ENCODE assay signal across 24 cellular contexts in genomic region chr10:23371073-23371472, GRCh38.
"Had no signal": no experiment of that assay in that cellular context is flagged by ENCODE, and none has a peak within 500 bp of the region (broad histone marks: within the 10 kb centered on the region; RNA-seq: fewer than 3 reads in every experiment).

No MANE protein-coding gene starts in this region.

- H3K9me3 ChIP-seq: adrenal gland, Peyer's patch, SJCRH30, SK-N-SH had no signal

- H3K27ac Mint-ChIP-seq: activated T-helper 2 cell treated with anti-CD3 and anti-CD28 coated beads, Interferon-gamma antibody, Interleukin-2, Interleukin-4, amounts not matched to agents 10 μg/mL and 5 μg/mL and 100 μg/mL, durations not matched to agents 14 hours and 24 hours and 36 hours had no signal

- H3K9me3 Mint-ChIP-seq: activated T-helper 2 cell treated with anti-CD3 and anti-CD28 coated beads, Interferon-gamma antibody, Interleukin-2, Interleukin-4, amounts not matched to agents 10 μg/mL and 5 μg/mL and 100 μg/mL, durations not matched to agents 14 hours and 24 hours and 36 hours had no signal

- H3K4me3 Mint-ChIP-seq: activated CD8-positive, alpha-beta T cell treated with anti-CD3 and anti-CD28 coated beads, Interleukin-2, amount 10 ng/mL, durations not matched to agents 7 days and 5 days; activated naive CD8-positive, alpha-beta T cell treated with anti-CD3 and anti-CD28 coated beads, Interleukin-2, amount 10 ng/mL, durations not matched to agents 7 days and 5 days had no signal

- H3K27ac ChIP-seq: adrenal gland, Peyer's patch, RWPE1, VCaP had no signal

- H3K4me2 ChIP-seq: SK-N-SH had no signal

- ATAC-seq: activated CD8-positive, alpha-beta T cell treated with anti-CD3 and anti-CD28 coated beads, Interleukin-2, amount 10 ng/mL, durations not matched to agents 7 days and 5 days had no signal

- H3K36me3 ChIP-seq: adrenal gland, Peyer's patch, SJCRH30 had no signal

- DNase-seq: activated CD4-positive, alpha-beta T cell treated with anti-CD3 and anti-CD28 coated beads for 4 hours; activated CD8-positive, alpha-beta T cell treated with anti-CD3 and anti-CD28 coated beads, Interleukin-2, amount 10 ng/mL, durations not matched to agents 7 days and 5 days; activated naive CD4-positive, alpha-beta T cell treated with anti-CD3 and anti-CD28 coated beads, Interleukin-2, amount 50 U/mL, for 16 hours; activated naive CD8-positive, alpha-beta T cell treated with anti-CD3 and anti-CD28 coated beads, Interleukin-2, amount 10 ng/mL, durations not matched to agents 7 days and 5 days; activated T-cell treated with anti-CD3 and anti-CD28 coated beads, Interleukin-2, amount 50 U/mL, for 48 hours; adrenal gland; anterior cingulate cortex; caudate nucleus; Kasumi-1; NCI-H1105 treated with DMSO at 0.1 percent for 48 hours; NCI-H1436 treated with DMSO at 0.1 percent for 48 hours; NCI-H187; NCI-H2081; NCI-H510A treated with DMSO at 0.1 percent for 48 hours; NCI-H69; NK-92 treated with Interleukin-12 subunit alpha and Interleukin-12 subunit beta, amount 100 ng/mL, for 24 hours; Peyer's patch; Right ventricle myocardium superior; SK-N-SH; T-helper 1 cell had no signal

- H3K27me3 ChIP-seq: adrenal gland, Peyer's patch, SJCRH30 had no signal

- H3K4me1 ChIP-seq: adrenal gland had no signal

- H3K9ac ChIP-seq: SK-N-SH had no signal

- H3K27me3 Mint-ChIP-seq: activated naive CD8-positive, alpha-beta T cell treated with anti-CD3 and anti-CD28 coated beads, Interleukin-2, amount 10 ng/mL, durations not matched to agents 7 days and 5 days had no signal

- H3K4me3 ChIP-seq: adrenal gland, Peyer's patch, SJCRH30 had no signal
